18 cellular contexts compared by ENCODE assay signal in genomic region chr2:240813231-240813921, GRCh38. TPM values are rescaled to one million over a fixed set of nuclear protein-coding genes. Genes with fewer than 3 reads are reported as not detected.
DNase-seq lines count a peak whose midpoint lies in the region; ATAC-seq and TF ChIP-seq lines count a peak whose summit lies in the region.
"Had no signal": no experiment of that assay in that cellular context is flagged by ENCODE, and none has a peak within 500 bp of the region (broad histone marks: within the 10 kb centered on the region; RNA-seq: fewer than 3 reads in every experiment).

No MANE protein-coding gene starts in this region.

- H3K4me3 ChIP-seq in neuronal stem cell (ENCODE audit: low read length in 2 of 2) (no peak overlapping the region), transverse colon (no peak overlapping the region)
- H3K4me3 ChIP-seq: GM23338, MG63 had no signal

- H3K18ac ChIP-seq in neuronal stem cell (ENCODE audit: low read length), result no peak overlapping the region

- H3K27ac ChIP-seq in angular gyrus (ENCODE audit: low read depth, low read length), result peak overlapping the region; percentile 12
- H3K27ac ChIP-seq in neuronal stem cell (replicated peaks; ENCODE audit: low read length), result no peak overlapping the region
- H3K27ac ChIP-seq in transverse colon, result no peak overlapping the region

- H2BK120ac ChIP-seq in neuronal stem cell (ENCODE audit: low read depth, low read length), result no peak overlapping the region

- no peak overlapping the region for H2BK15ac ChIP-seq in neuronal stem cell (ENCODE audit: low read length)

- TF ChIP-seq CTCF in transverse colon (IDR thresholded peaks at IDR 0.05), result no peak

- no peak overlapping the region for H3K23ac ChIP-seq in neuronal stem cell (ENCODE audit: low read depth, low read length, poor library complexity)

- H3K4me2 ChIP-seq in neuronal stem cell (ENCODE audit: insufficient read depth, low read length, poor library complexity, severe bottlenecking), result no peak overlapping the region
- H3K4me2 ChIP-seq: GM23338 had no signal

- peak overlapping the region; percentile 15 for H3K9ac ChIP-seq in neuronal stem cell (ENCODE audit: low read depth, low read length, poor library complexity)

- no peak overlapping the region for H4K8ac ChIP-seq in neuronal stem cell (ENCODE audit: low read depth, low read length)

- in situ Hi-C loops in transverse colon (cut with MboI; ENCODE audit: low pct_ligation_motif_present in 1 of 4, low pct_unique_long_range_greater_than_20kb in 1 of 4, low sequenced_read_pairs in 3 of 4), result no loop called here

- WGBS in neuronal stem cell (ENCODE audit: extremely low coverage in 2 of 2, insufficient read length in 2 of 2, insufficient replicate concordance in 1 of 2), 2 donors, result no CpG with 5 or more reads among the region's 17 CpGs
- 98 to 99% methylated on average over 10 to 17 of the region's 17 CpGs for WGBS in transverse colon (ENCODE audit: low coverage in 1 of 2), 2 donors

- H4K91ac ChIP-seq in neuronal stem cell (ENCODE audit: low read depth, low read length, poor library complexity), result no peak overlapping the region

- intact Hi-C loops in Right ventricle myocardium inferior (cut with DNase I), result no loop called here
- intact Hi-C loops in cardiac septum (cut with DNase I), result no loop called here
- intact Hi-C loops in transverse colon (cut with DNase I; ENCODE audit: low total_unique reads), result no loop called here

- H3K27me3 ChIP-seq in neuronal stem cell (ENCODE audit: control insufficient read depth in 3 of 3, insufficient read depth in 3 of 3, low read depth in 1 of 3, low read length in 3 of 3), result peaks cover 0 to 3% (median 0%) of the 10 kb centered on the region in 3 experiments
- H3K27me3 ChIP-seq in transverse colon, result peaks cover 21% of the 10 kb centered on the region
- H3K27me3 ChIP-seq: MG63 had no signal

- H3K4ac ChIP-seq in neuronal stem cell (ENCODE audit: low read length), result no peak overlapping the region

- ATAC-seq in Right ventricle myocardium inferior, result no peak
- no peak for ATAC-seq in HG03342 (IDR thresholded peaks at IDR 0.05; ENCODE audit: unreplicated experiment)
- ATAC-seq: GM23338 had no signal

- H2AFZ ChIP-seq in neuronal stem cell (ENCODE audit: low read length), result no peak overlapping the region
- H2AFZ ChIP-seq: GM23338 had no signal

- H3K9me3 ChIP-seq in neuronal stem cell (replicated peaks in 1 of 2; ENCODE audit: control insufficient read depth in 2 of 2, insufficient read depth in 1 of 2, low read depth in 1 of 2, low read length in 2 of 2), result peaks cover 23 to 39% of the 10 kb centered on the region in 2 donors
- no peaks in the 10 kb centered on the region for H3K9me3 ChIP-seq in transverse colon
- H3K9me3 ChIP-seq: MG63 had no signal

- no peak for TF ChIP-seq POLR2A in transverse colon (IDR thresholded peaks at IDR 0.05)

- H2BK12ac ChIP-seq in neuronal stem cell (ENCODE audit: low read length), result no peak overlapping the region

- DNase-seq in Right ventricle myocardium inferior (ENCODE audit: missing footprints) (peak; percentile 13), cardiac septum (ENCODE audit: low spot score) (no peak), neuronal stem cell (ENCODE audit: low spot score) (no peak), transverse colon (peak; percentile 2), superior temporal gyrus (ENCODE audit: extremely low spot score) (no peak)
- DNase-seq in stimulated activated CD4-positive, alpha-beta T cell treated with anti-CD3 and anti-CD28 coated beads, Interleukin-4, amount 100 ng/mL, for 1 hour, result no peak
- DNase-seq: Caco-2; CD4-positive, CD25-positive, alpha-beta regulatory T cell; DMS153; EL; MG63; NCI-H1105; NCI-H1694; NCI-H2227 treated with DMSO at 0.1 percent for 48 hours; NCI-H524 had no signal

- H3K14ac ChIP-seq in neuronal stem cell (ENCODE audit: low read length), result no peak overlapping the region

- H3K79me1 ChIP-seq in neuronal stem cell (ENCODE audit: low read depth, low read length), result peaks cover 50% of the 10 kb centered on the region

- no peak for TF ChIP-seq EP300 in transverse colon (IDR thresholded peaks at IDR 0.05; ENCODE audit: low read depth)

- no peak overlapping the region for H2BK5ac ChIP-seq in neuronal stem cell (ENCODE audit: low read length)

- H2AK5ac ChIP-seq in neuronal stem cell (ENCODE audit: low read depth, low read length), result no peak overlapping the region

- H3K4me1 ChIP-seq in neuronal stem cell (ENCODE audit: control insufficient read depth in 2 of 2, insufficient read depth in 1 of 2, low read depth in 1 of 2, low read length in 2 of 2) (peaks cover 2 to 4% of the 10 kb centered on the region in 2 donors), transverse colon (no peaks in the 10 kb centered on the region)
- H3K4me1 ChIP-seq: Caco-2 had no signal

- H3K36me3 ChIP-seq in neuronal stem cell (replicated peaks in 1 of 2; ENCODE audit: control insufficient read depth in 2 of 2, insufficient read depth in 2 of 2, low read length in 2 of 2), result peaks cover 18 to 20% of the 10 kb centered on the region in 2 donors
- H3K36me3 ChIP-seq in transverse colon, result no peaks in the 10 kb centered on the region
- H3K36me3 ChIP-seq: MG63 had no signal

RNA-seq across cellular contexts. Expression of gene KIF1A, which starts 6.6 kb away (rescaled TPM):
- total RNA-seq in Right ventricle myocardium inferior (1.5 TPM), cardiac septum (10.2 TPM), transverse colon (1 to 10 TPM in 3 of 4 donors, under 1 TPM in 1; 0.40 to 3.4 (median 2.9) TPM)
- polyA plus RNA-seq in neuronal stem cell (2013, experiment 1 of 2), result 32.5 TPM
- polyA plus RNA-seq in neuronal stem cell (2013, experiment 2 of 2), result 33.9 TPM
- total RNA-seq: CD4-positive, CD25-positive, alpha-beta regulatory T cell had no signal
- polyA plus RNA-seq: CD4-positive, CD25-positive, alpha-beta regulatory T cell had no signal

RNA-seq across cellular contexts. Expression of gene AGXT, which starts 55.2 kb away (rescaled TPM):
- not detected for total RNA-seq in Right ventricle myocardium inferior
- total RNA-seq in cardiac septum, result not detected
- polyA plus RNA-seq in neuronal stem cell (2013, experiment 1 of 2), result not detected
- polyA plus RNA-seq in neuronal stem cell (2013, experiment 2 of 2), result not detected
- total RNA-seq in transverse colon, result 1 to 10 TPM in 1 of 4 donors, under 1 TPM in 2, not detected in 1; 0.32 to 2.2 (median 0.82) TPM
- total RNA-seq: CD4-positive, CD25-positive, alpha-beta regulatory T cell; GM23338 had no signal
- polyA plus RNA-seq: CD4-positive, CD25-positive, alpha-beta regulatory T cell; GM23338 had no signal

Comparison
In these comparisons a context has a peak if more than half of its experiments do, and no peak if none do; other contexts are left out.
1. DNase-seq: peak in Right ventricle myocardium inferior (single experiment) and transverse colon (single experiment); none in cardiac septum (single experiment), neuronal stem cell (single experiment), stimulated activated CD4-positive, alpha-beta T cell treated with anti-CD3 and anti-CD28 coated beads, Interleukin-4, amount 100 ng/mL, for 1 hour (single experiment) and superior temporal gyrus (single experiment).